ENCODE assay signal across 1 cellular context in genomic region chr21:36909901-36910561, GRCh38.
TF ChIP-seq lines count a peak whose summit lies in the region.

No MANE protein-coding gene starts in this region.

TF ChIP-seq in HepG2, 621 proteins besides CTCF, POLR2A, EP300 and RAD21:
- TF ChIP-seq CEBPB (IDR thresholded peaks at IDR 0.05; ENCODE audit: borderline replicate concordance, low read depth, low read length): peak; percentile 74
- no peak for TF ChIP-seq GLI4 (CRISPR knock-in tag; IDR thresholded peaks at IDR 0.05; ENCODE audit: borderline replicate concordance)
TF ChIP-seq in HepG2: peak in this region for 1.
